ENCODE assay signal across 18 cellular contexts in the genomic region with DNA sequence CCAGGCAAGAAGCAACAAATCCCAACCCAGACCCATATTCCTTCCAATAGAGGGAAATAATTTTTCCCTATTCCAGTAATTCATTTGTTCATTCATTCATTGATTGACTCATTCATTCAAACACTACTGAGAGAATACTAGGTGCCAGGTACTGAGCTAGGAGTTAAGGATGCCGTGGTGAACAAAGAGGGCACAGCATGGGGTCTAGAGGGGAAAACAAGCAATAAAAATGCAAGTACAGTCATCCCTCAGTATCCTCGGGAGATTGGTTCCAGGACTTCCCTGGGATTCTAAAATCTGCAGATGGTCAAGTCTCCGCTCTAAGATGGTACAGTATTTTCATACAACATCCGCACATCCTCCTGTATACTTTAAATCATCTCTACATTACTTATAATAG. TPM values are rescaled to one million over a fixed set of nuclear protein-coding genes. Genes with fewer than 3 reads are reported as not detected.
DNase-seq lines count a peak whose midpoint lies in the region; ATAC-seq and TF ChIP-seq lines count a peak whose summit lies in the region.
"Had no signal": no experiment of that assay in that cellular context is flagged by ENCODE, and none has a peak within 500 bp of the region (broad histone marks: within the 10 kb centered on the region; RNA-seq: fewer than 3 reads in every experiment).

No MANE protein-coding gene starts in this region.

- H3K9me3 ChIP-seq in OCI-LY3 (ENCODE audit: insufficient read depth, low read length): no peaks in the 10 kb centered on the region
- H3K9me3 ChIP-seq in esophagus squamous epithelium: no peaks in the 10 kb centered on the region
- H3K9me3 ChIP-seq: MG63 had no signal

- no peak for ATAC-seq in activated naive CD8-positive, alpha-beta T cell treated with anti-CD3 and anti-CD28 coated beads, Interleukin-2, amount 50 U/mL, for 24 hours
- ATAC-seq in HG03025 (IDR thresholded peaks at IDR 0.05; ENCODE audit: low FRiP score, unreplicated experiment): no peak
- ATAC-seq: GM12878 had no signal

- H3K27me3 ChIP-seq in OCI-LY3 (ENCODE audit: low read depth, low read length): no peaks in the 10 kb centered on the region
- no peaks in the 10 kb centered on the region for H3K27me3 ChIP-seq in esophagus squamous epithelium
- H3K27me3 ChIP-seq: MG63 had no signal

- WGBS in esophagus squamous epithelium, 2 donors: 40 to 63% methylated on average over 4 of the region's 4 CpGs

- no peak overlapping the region for H2AFZ ChIP-seq in OCI-LY3 (ENCODE audit: low read depth, low read length)

- H3K4me1 Mint-ChIP-seq in activated naive CD8-positive, alpha-beta T cell (ENCODE audit: low read depth): peaks cover 29% of the 10 kb centered on the region
- peaks cover 29% of the 10 kb centered on the region for H3K4me1 Mint-ChIP-seq in activated naive CD8-positive, alpha-beta T cell treated with anti-CD3 and anti-CD28 coated beads, Interleukin-2, amount 50 U/mL, for 24 hours

- H3K4me3 ChIP-seq in OCI-LY3 (ENCODE audit: low read length): no peak overlapping the region
- H3K4me3 ChIP-seq in esophagus squamous epithelium: no peak overlapping the region
- H3K4me3 ChIP-seq: GM12878, MG63 had no signal

- H3K79me2 ChIP-seq in OCI-LY3 (ENCODE audit: low read length): no peaks in the 10 kb centered on the region

- peaks cover 45% of the 10 kb centered on the region for H3K4me1 ChIP-seq in OCI-LY3 (ENCODE audit: low read length)
- H3K4me1 ChIP-seq in esophagus squamous epithelium: peaks cover 0 to 52% (median 17%) of the 10 kb centered on the region in 3 donors

- H3K27me3 Mint-ChIP-seq in activated naive CD8-positive, alpha-beta T cell: no peaks in the 10 kb centered on the region
- H3K27me3 Mint-ChIP-seq in activated naive CD8-positive, alpha-beta T cell treated with anti-CD3 and anti-CD28 coated beads, Interleukin-2, amount 50 U/mL, for 24 hours: no peaks in the 10 kb centered on the region
- H3K27me3 Mint-ChIP-seq: CD4-positive, CD25-positive, alpha-beta regulatory T cell had no signal

- H3K4me2 ChIP-seq in OCI-LY3 (ENCODE audit: low read length): peak overlapping the region; percentile 35

- H3K27ac Mint-ChIP-seq in activated naive CD8-positive, alpha-beta T cell: peak overlapping the region; percentile 75
- H3K27ac Mint-ChIP-seq in activated naive CD8-positive, alpha-beta T cell treated with anti-CD3 and anti-CD28 coated beads, Interleukin-2, amount 50 U/mL, for 24 hours: no peak overlapping the region

- H3K9me3 Mint-ChIP-seq in activated naive CD8-positive, alpha-beta T cell (ENCODE audit: low read depth): no peaks in the 10 kb centered on the region
- H3K9me3 Mint-ChIP-seq in activated naive CD8-positive, alpha-beta T cell treated with anti-CD3 and anti-CD28 coated beads, Interleukin-2, amount 50 U/mL, for 24 hours: no peaks in the 10 kb centered on the region
- H3K9me3 Mint-ChIP-seq: CD4-positive, CD25-positive, alpha-beta regulatory T cell had no signal

- H3K36me3 ChIP-seq in OCI-LY3 (replicated peaks; ENCODE audit: low read depth, low read length): peaks cover 5% of the 10 kb centered on the region
- H3K36me3 ChIP-seq in esophagus squamous epithelium: peaks cover 0 to 66% (median 0%) of the 10 kb centered on the region in 3 donors
- H3K36me3 ChIP-seq: MG63 had no signal

- no peak overlapping the region for H3K9ac ChIP-seq in OCI-LY3 (ENCODE audit: low read length)

- no peaks in the 10 kb centered on the region for H4K20me1 ChIP-seq in OCI-LY3 (ENCODE audit: insufficient read depth, low read length)

- H3K27ac ChIP-seq in OCI-LY3 (ENCODE audit: low read length) (no peak overlapping the region), esophagus squamous epithelium (peak overlapping the region in 3 of 4 donors; percentile 28 to 62 (median 59))
- H3K27ac ChIP-seq: HL-60 had no signal

- intact Hi-C loops in esophagus squamous epithelium (cut with DNase I): no loop called here

- no peak for DNase-seq in activated naive CD8-positive, alpha-beta T cell treated with anti-CD3 and anti-CD28 coated beads, Interleukin-2, amount 50 U/mL, for 24 hours
- DNase-seq in esophagus squamous epithelium (lab: John Stamatoyannopoulos, UW): no peak
- no peak for DNase-seq in NCI-H1092 treated with DMSO at 0.1 percent for 48 hours (lab: John Stamatoyannopoulos, UW)
- no peak for DNase-seq in NCI-H187 (lab: John Stamatoyannopoulos, UW)
- DNase-seq: AML-193; CD4-positive, CD25-positive, alpha-beta regulatory T cell; DMS53; KG1; MG63; NCI-H1105; NCI-H226; NCI-H774; SHP77 treated with DMSO at 0.1 percent for 48 hours had no signal

- peaks cover 37% of the 10 kb centered on the region for H3K36me3 Mint-ChIP-seq in activated naive CD8-positive, alpha-beta T cell
- H3K36me3 Mint-ChIP-seq in activated naive CD8-positive, alpha-beta T cell treated with anti-CD3 and anti-CD28 coated beads, Interleukin-2, amount 50 U/mL, for 24 hours (ENCODE audit: low read depth): peaks cover 44% of the 10 kb centered on the region

- no peak for TF ChIP-seq POLR2A in esophagus squamous epithelium (IDR thresholded peaks at IDR 0.05)

- H3K4me3 Mint-ChIP-seq in activated naive CD8-positive, alpha-beta T cell: no peak overlapping the region
- H3K4me3 Mint-ChIP-seq in activated naive CD8-positive, alpha-beta T cell treated with anti-CD3 and anti-CD28 coated beads, Interleukin-2, amount 50 U/mL, for 24 hours: no peak overlapping the region
- H3K4me3 Mint-ChIP-seq: CD4-positive, CD25-positive, alpha-beta regulatory T cell had no signal

- TF ChIP-seq CTCF in OCI-LY3 (IDR thresholded peaks at IDR 0.05; ENCODE audit: low read depth, low read length) (no peak), esophagus squamous epithelium (IDR thresholded peaks at IDR 0.05) (no peak)

RNA-seq across cellular contexts. Expression of gene RASGEF1B, which starts 18.7 kb away (rescaled TPM):
- 10 to 100 TPM in 3 of 4 donors, 1 to 10 TPM in 1; 9.1 to 18.9 (median 13.9) TPM for total RNA-seq in esophagus squamous epithelium
